Comparison of ENCODE assay signal across 21 cellular contexts in genomic region chr5:111349429-111349828, GRCh38.
"Had no signal": no experiment of that assay in that cellular context is flagged by ENCODE, and none has a peak within 500 bp of the region (broad histone marks: within the 10 kb centered on the region; RNA-seq: fewer than 3 reads in every experiment).

No MANE protein-coding gene starts in this region.

- H3K27me3 ChIP-seq: SJSA1 had no signal

- H3K9me3 ChIP-seq: SJSA1 had no signal

- H3K4me1 ChIP-seq: SJSA1 had no signal

- DNase-seq: Kasumi-1, MM.1S, NCI-H1092 treated with DMSO at 0.1 percent for 48 hours, NCI-H1436, NCI-H187, NCI-H2029, NCI-H2081 treated with DMSO at 0.1 percent for 48 hours, NCI-H2171, NCI-H226, NCI-H446, NCI-H510A, NCI-H524 treated with DMSO at 0.1 percent for 48 hours, NCI-H69, NCI-H774, Right ventricle myocardium superior, RPMI8226, SIG-M5 had no signal

- FAIRE-seq: RCC 7860 had no signal

- H3K4me2 ChIP-seq: KMS-11 had no signal

- H3K27ac ChIP-seq: KMS-11, SJSA1, SK-N-MC had no signal

- H3K9ac ChIP-seq: KMS-11 had no signal

- H3K36me3 ChIP-seq: SJSA1 had no signal

- H3K4me3 ChIP-seq: SJSA1, SK-N-MC had no signal
